8 cellular contexts compared by ENCODE assay signal in the genomic region with DNA sequence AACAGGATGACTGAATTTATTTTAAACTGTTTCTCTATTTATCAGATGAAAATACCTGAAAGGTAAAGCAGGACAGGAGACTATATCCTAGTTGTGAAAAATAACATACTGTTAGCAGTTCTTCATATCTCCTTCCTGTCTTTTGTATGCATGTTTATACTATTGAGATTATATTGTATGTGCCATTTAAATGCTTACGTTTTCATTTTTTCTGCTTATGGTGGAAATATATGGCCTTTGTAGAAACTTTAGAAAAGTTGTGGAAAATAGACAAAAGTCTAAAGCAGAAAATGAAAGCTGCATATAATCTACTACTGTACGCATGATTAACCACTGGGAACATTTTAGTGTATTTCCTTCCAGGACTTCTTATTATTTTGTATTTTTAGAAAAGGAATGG. TPM values are rescaled to one million over a fixed set of nuclear protein-coding genes. Genes with fewer than 3 reads are reported as not detected.
A peak's percentile ranks its signal among the peaks of the same experiment; 100 is the strongest.
DNase-seq lines count a peak whose midpoint lies in the region; ATAC-seq and TF ChIP-seq lines count a peak whose summit lies in the region.

No MANE protein-coding gene starts in this region.

- H3K27ac ChIP-seq in HL-60 (replicated peaks): no peak overlapping the region

- peak overlapping the region; percentile 92 to 96 for H3K27ac Mint-ChIP-seq in activated naive CD4-positive, alpha-beta T cell treated with anti-CD3 and anti-CD28 coated beads, Interleukin-2, amount 50 U/mL, for 72 hours
- H3K27ac Mint-ChIP-seq in immature natural killer cell: peak overlapping the region; percentile 90 to 99 (median 96)
- peak overlapping the region; percentile 92 for H3K27ac Mint-ChIP-seq in stimulated activated memory B cell treated with anti-CD40 and anti-IgM and Interleukin-4, amounts not matched to agents 10 μg/mL and 1 μg/mL and 100 μg/mL, for 72 hours

- peak overlapping the region; percentile 95 to 100 (median 99) for H3K4me3 Mint-ChIP-seq in immature natural killer cell
- peak overlapping the region; percentile 94 for H3K4me3 Mint-ChIP-seq in stimulated activated memory B cell treated with anti-CD40 and anti-IgM and Interleukin-4, amounts not matched to agents 10 μg/mL and 1 μg/mL and 100 μg/mL, for 72 hours

- peaks cover 36 to 42% of the 10 kb centered on the region in 2 donors for H3K4me1 Mint-ChIP-seq in immature natural killer cell
- H3K4me1 Mint-ChIP-seq in stimulated activated memory B cell treated with anti-CD40 and anti-IgM and Interleukin-4, amounts not matched to agents 10 μg/mL and 1 μg/mL and 100 μg/mL, for 72 hours: peaks cover 37% of the 10 kb centered on the region

- no peak for ATAC-seq in activated naive CD4-positive, alpha-beta T cell treated with anti-CD3 and anti-CD28 coated beads, Interleukin-2, amount 50 U/mL, for 72 hours
- ATAC-seq in stimulated activated memory B cell treated with anti-CD40 and anti-IgM and Interleukin-4, amounts not matched to agents 10 μg/mL and 1 μg/mL and 100 μg/mL, for 72 hours: no peak
- ATAC-seq in omental fat pad (ENCODE audit: low FRiP score): no peak

- no peak for DNase-seq in HL-60 (ENCODE audit: low read depth in 1 of 2, low spot score in 1 of 2)
- no peak for DNase-seq in activated naive CD4-positive, alpha-beta T cell treated with anti-CD3 and anti-CD28 coated beads, Interleukin-2, amount 50 U/mL, for 72 hours (ENCODE audit: low spot score in 2 of 2)
- DNase-seq in immature natural killer cell: no peak
- DNase-seq in amniotic stem cell (lab: John Stamatoyannopoulos, UW): no peak
- DNase-seq in omental fat pad (ENCODE audit: low spot score): no peak
- DNase-seq in MV-4-11 (lab: John Stamatoyannopoulos, UW): no peak
- no peak for DNase-seq in NCI-H187 treated with DMSO at 0.1 percent for 48 hours (lab: John Stamatoyannopoulos, UW)

- no peaks in the 10 kb centered on the region for H3K9me3 Mint-ChIP-seq in activated naive CD4-positive, alpha-beta T cell treated with anti-CD3 and anti-CD28 coated beads, Interleukin-2, amount 50 U/mL, for 72 hours
- no peaks in the 10 kb centered on the region for H3K9me3 Mint-ChIP-seq in immature natural killer cell
- no peaks in the 10 kb centered on the region for H3K9me3 Mint-ChIP-seq in stimulated activated memory B cell treated with anti-CD40 and anti-IgM and Interleukin-4, amounts not matched to agents 10 μg/mL and 1 μg/mL and 100 μg/mL, for 72 hours

- H3K27me3 Mint-ChIP-seq in immature natural killer cell (ENCODE audit: low read depth in 3 of 3): peaks cover 7 to 18% (median 15%) of the 10 kb centered on the region in 3 donors
- H3K27me3 Mint-ChIP-seq in stimulated activated memory B cell treated with anti-CD40 and anti-IgM and Interleukin-4, amounts not matched to agents 10 μg/mL and 1 μg/mL and 100 μg/mL, for 72 hours: peaks cover 15% of the 10 kb centered on the region

- no peak for TF ChIP-seq CTCF in HL-60 (IDR thresholded peaks at IDR 0.05; ENCODE audit: insufficient read depth, low read length)
- no peak for TF ChIP-seq CTCF in omental fat pad (IDR thresholded peaks at IDR 0.05)

- no peaks in the 10 kb centered on the region for H3K27me3 ChIP-seq in HL-60 (ENCODE audit: insufficient read depth, poor library complexity, severe bottlenecking)

- H3K4me3 ChIP-seq in HL-60 (replicated peaks; ENCODE audit: insufficient read depth, low read length): peak overlapping the region; percentile 73

- H3K36me3 Mint-ChIP-seq in activated naive CD4-positive, alpha-beta T cell treated with anti-CD3 and anti-CD28 coated beads, Interleukin-2, amount 50 U/mL, for 72 hours: peaks cover 6 to 14% of the 10 kb centered on the region in 2 donors
- H3K36me3 Mint-ChIP-seq in immature natural killer cell: peaks cover 0 to 8% (median 4%) of the 10 kb centered on the region in 3 donors
- H3K36me3 Mint-ChIP-seq in stimulated activated memory B cell treated with anti-CD40 and anti-IgM and Interleukin-4, amounts not matched to agents 10 μg/mL and 1 μg/mL and 100 μg/mL, for 72 hours: no peaks in the 10 kb centered on the region

RNA-seq across cellular contexts. Expression of a gene that starts 2.1 kb away (rescaled TPM):
- total RNA-seq in activated naive CD4-positive, alpha-beta T cell treated with anti-CD3 and anti-CD28 coated beads, Interleukin-2, amount 50 U/mL, for 72 hours: 1 to 10 TPM; 2.1 to 3.5 TPM
- 10 to 100 TPM; 14.8 to 35.5 (median 20.5) TPM for polyA plus RNA-seq in immature natural killer cell
- 10 to 100 TPM; 13.5 to 30.4 (median 18.0) TPM for total RNA-seq in omental fat pad
